Comparison of ENCODE assay signal across 1 cellular context in genomic region chr3:48189321-48189720, GRCh38.
TF ChIP-seq lines count a peak whose summit lies in the region.

No MANE protein-coding gene starts in this region.

TF ChIP-seq in endothelial cell of umbilical vein, 7 proteins besides CTCF, POLR2A, EP300 and RAD21:
- TF ChIP-seq JUN (IDR thresholded peaks at IDR 0.05; ENCODE audit: borderline replicate concordance, insufficient read depth, insufficient read length, low read depth) (no peak), MAX (IDR thresholded peaks at IDR 0.05; ENCODE audit: insufficient read depth, insufficient read length) (no peak), FOS (IDR thresholded peaks at IDR 0.05; ENCODE audit: borderline replicate concordance, insufficient read depth, low read length) (no peak), POLR2AphosphoS5 (IDR thresholded peaks at IDR 0.05; ENCODE audit: insufficient read depth, low read depth, low read length) (no peak), EZH2 (IDR thresholded peaks at IDR 0.05; ENCODE audit: borderline replicate concordance, low read depth, low read length, severe bottlenecking) (no peak), GATA2 (IDR thresholded peaks at IDR 0.05; ENCODE audit: insufficient read depth, insufficient read length, low read depth, low read length) (no peak), MYC (IDR thresholded peaks at IDR 0.05; ENCODE audit: low read depth, low read length) (no peak)
